Comparison of ENCODE assay signal across 11 cellular contexts in genomic region chr6:73310503-73310845, GRCh38. TPM values are rescaled to one million over a fixed set of nuclear protein-coding genes. Genes with fewer than 3 reads are reported as not detected.
A peak's percentile ranks its signal among the peaks of the same experiment; 100 is the strongest.
DNase-seq lines count a peak whose midpoint lies in the region; ATAC-seq and TF ChIP-seq lines count a peak whose summit lies in the region.
"Not testable (repeated sequence)": the region's sequence is repeated elsewhere in the genome, so short reads cannot be mapped to it uniquely, and the experiment has no call there.
"Had no signal": no experiment of that assay in that cellular context is flagged by ENCODE, and none has a peak within 500 bp of the region (broad histone marks: within the 10 kb centered on the region; RNA-seq: fewer than 3 reads in every experiment).

No MANE protein-coding gene starts in this region.

- H3K4me3 Mint-ChIP-seq in activated naive CD4-positive, alpha-beta T cell treated with anti-CD3 and anti-CD28 coated beads, Interleukin-2, amount 10 ng/mL, durations not matched to agents 7 days and 5 days, result peak overlapping the region; percentile 83
- H3K4me3 Mint-ChIP-seq in nephron, result peak overlapping the region; percentile 98 to 99 (median 98)
- peak overlapping the region; percentile 96 to 99 for H3K4me3 Mint-ChIP-seq in stimulated activated naive B cell treated with anti-CD40 and anti-IgM and Interleukin-4, amounts not matched to agents 10 μg/mL and 1 μg/mL and 100 μg/mL, for 72 hours

- H3K36me3 Mint-ChIP-seq in activated naive CD4-positive, alpha-beta T cell treated with anti-CD3 and anti-CD28 coated beads, Interleukin-2, amount 10 ng/mL, durations not matched to agents 7 days and 5 days; stimulated activated naive B cell treated with anti-CD40 and anti-IgM and Interleukin-4, amounts not matched to agents 10 μg/mL and 1 μg/mL and 100 μg/mL, for 72 hours: not testable (repeated sequence)
- H3K36me3 Mint-ChIP-seq in nephron (ENCODE audit: low read depth), result peaks cover 37% of the 10 kb centered on the region

- CTCF ChIA-PET in activated naive CD4-positive, alpha-beta T cell treated with anti-CD3 and anti-CD28 coated beads, Interleukin-2, amount 10 ng/mL, durations not matched to agents 7 days and 5 days (lab: Charles Lee), result not testable (repeated sequence)

- not testable (repeated sequence) for H3K27me3 ChIP-seq in HAP-1 (ENCODE audit: low read depth); Peyer's patch; effector memory CD4-positive, alpha-beta T cell (replicated peaks; ENCODE audit: control insufficient read depth, insufficient read depth, low read length, poor library complexity, severe bottlenecking); iPS DF 6.9 (ENCODE audit: control insufficient read depth, insufficient read depth, low read length)

- in situ Hi-C loops in HAP-1 (cut with MboI; ENCODE audit: low sequenced_read_pairs), result not testable (repeated sequence)

- H3K9me3 ChIP-seq in HAP-1; Peyer's patch; effector memory CD4-positive, alpha-beta T cell (ENCODE audit: control insufficient read depth, low read length); iPS DF 6.9 (ENCODE audit: control insufficient read depth, insufficient read depth, low read length): not testable (repeated sequence)

- not testable (repeated sequence) for ATAC-seq in stimulated activated naive B cell treated with anti-CD40 and anti-IgM and Interleukin-4, amounts not matched to agents 10 μg/mL and 1 μg/mL and 100 μg/mL, for 72 hours (replicated peaks)

- no CpG with 5 or more reads among the region's 4 CpGs for WGBS in iPS DF 6.9 (ENCODE audit: insufficient coverage, insufficient read length)

- not testable (repeated sequence) for H3K9me3 Mint-ChIP-seq in activated naive CD4-positive, alpha-beta T cell treated with anti-CD3 and anti-CD28 coated beads, Interleukin-2, amount 10 ng/mL, durations not matched to agents 7 days and 5 days; stimulated activated naive B cell treated with anti-CD40 and anti-IgM and Interleukin-4, amounts not matched to agents 10 μg/mL and 1 μg/mL and 100 μg/mL, for 72 hours
- H3K9me3 Mint-ChIP-seq in nephron, result peaks cover 36% of the 10 kb centered on the region

- H3K4me1 ChIP-seq in HAP-1; Peyer's patch; effector memory CD4-positive, alpha-beta T cell (ENCODE audit: control insufficient read depth, insufficient read depth, low read length, poor library complexity, severe bottlenecking); iPS DF 6.9 (ENCODE audit: control insufficient read depth, insufficient read depth, low read length): not testable (repeated sequence)

- TF ChIP-seq POLR2A in Peyer's patch (IDR thresholded peaks at IDR 0.05), result not testable (repeated sequence)

- H3K27ac ChIP-seq in Peyer's patch, result peak overlapping the region in 2 of 4 donors; percentile 13 to 70
- H3K27ac ChIP-seq in effector memory CD4-positive, alpha-beta T cell (ENCODE audit: insufficient read depth, low read length, poor library complexity, severe bottlenecking); iPS DF 6.9 (ENCODE audit: low read length): not testable (repeated sequence)

- not testable (repeated sequence) for H3K36me3 ChIP-seq in HAP-1 (replicated peaks); Peyer's patch; effector memory CD4-positive, alpha-beta T cell (ENCODE audit: control insufficient read depth, insufficient read depth, low read length); iPS DF 6.9 (ENCODE audit: control insufficient read depth, insufficient read depth, low read length)

- not testable (repeated sequence) for DNase-seq in AG10803 (ENCODE audit: low read depth); HAP-1 (ENCODE audit: low spot score in 2 of 2); Peyer's patch; activated naive CD4-positive, alpha-beta T cell treated with anti-CD3 and anti-CD28 coated beads, Interleukin-2, amount 10 ng/mL, durations not matched to agents 7 days and 5 days; effector memory CD4-positive, alpha-beta T cell; iPS DF 6.9 (ENCODE audit: low read depth, low spot score); stimulated activated naive B cell treated with anti-CD40 and anti-IgM and Interleukin-4, amounts not matched to agents 10 μg/mL and 1 μg/mL and 100 μg/mL, for 72 hours

- not testable (repeated sequence) for TF ChIP-seq CTCF in AG10803 (conservative IDR thresholded peaks at IDR 0.05; ENCODE audit: low read length); Peyer's patch (IDR thresholded peaks at IDR 0.05)
- peak in 2 of 3 experiments; percentile 3 to 30 for TF ChIP-seq CTCF in nephron (IDR thresholded peaks at IDR 0.05; ENCODE audit: unreplicated experiment in 3 of 3)

- H3K4me1 Mint-ChIP-seq in activated naive CD4-positive, alpha-beta T cell treated with anti-CD3 and anti-CD28 coated beads, Interleukin-2, amount 10 ng/mL, durations not matched to agents 7 days and 5 days, result peaks cover 45% of the 10 kb centered on the region
- H3K4me1 Mint-ChIP-seq in nephron, result peaks cover 28% of the 10 kb centered on the region
- H3K4me1 Mint-ChIP-seq in stimulated activated naive B cell treated with anti-CD40 and anti-IgM and Interleukin-4, amounts not matched to agents 10 μg/mL and 1 μg/mL and 100 μg/mL, for 72 hours, result peaks cover 15 to 24% of the 10 kb centered on the region in 2 donors

- not testable (repeated sequence) for H3K27ac Mint-ChIP-seq in activated naive CD4-positive, alpha-beta T cell treated with anti-CD3 and anti-CD28 coated beads, Interleukin-2, amount 10 ng/mL, durations not matched to agents 7 days and 5 days
- peak overlapping the region; percentile 95 to 98 (median 97) for H3K27ac Mint-ChIP-seq in nephron
- H3K27ac Mint-ChIP-seq in stimulated activated naive B cell treated with anti-CD40 and anti-IgM and Interleukin-4, amounts not matched to agents 10 μg/mL and 1 μg/mL and 100 μg/mL, for 72 hours, result peak overlapping the region; percentile 98

- H3K4me3 ChIP-seq in AG10803 (ENCODE audit: low read length) (peak overlapping the region; percentile 72), HAP-1 (peak overlapping the region; percentile 47), Peyer's patch (peak overlapping the region; percentile 59 to 67 (median 62)), iPS DF 6.9 (ENCODE audit: low read length) (peak overlapping the region; percentile 70; the same call in 1 of the 2 replicates)
- peak overlapping the region; percentile 85 for H3K4me3 ChIP-seq in effector memory CD4-positive, alpha-beta T cell (ENCODE audit: insufficient read depth, low read depth, low read length, poor library complexity, severe bottlenecking)

- H3K27me3 Mint-ChIP-seq in activated naive CD4-positive, alpha-beta T cell treated with anti-CD3 and anti-CD28 coated beads, Interleukin-2, amount 10 ng/mL, durations not matched to agents 7 days and 5 days, result peaks cover 76% of the 10 kb centered on the region
- H3K27me3 Mint-ChIP-seq in nephron (ENCODE audit: low read depth), result not testable (repeated sequence)
- peaks cover 13 to 37% of the 10 kb centered on the region in 2 donors for H3K27me3 Mint-ChIP-seq in stimulated activated naive B cell treated with anti-CD40 and anti-IgM and Interleukin-4, amounts not matched to agents 10 μg/mL and 1 μg/mL and 100 μg/mL, for 72 hours

RNA-seq across cellular contexts. Expression of gene DPPA5, which starts 43.6 kb away (rescaled TPM):
- not detected for total RNA-seq in Peyer's patch
- total RNA-seq: activated CD8-positive, alpha-beta memory T cell treated with anti-CD3 and anti-CD28 coated beads for 36 hours; lung microvascular endothelial cell; T-helper 1 cell treated with Interleukin-12 subunit alpha and Interleukin-12 subunit beta and Interleukin-4 antibody, amounts not matched to agents 30 ng/mL and 1 ng/mL, for 36 hours had no signal

RNA-seq across cellular contexts. Expression of gene KHDC1, which starts 47.5 kb away (rescaled TPM):
- total RNA-seq in Peyer's patch, result 1 to 10 TPM in 2 of 4 donors, under 1 TPM in 1, not detected in 1; 0.57 to 9.1 (median 1.3) TPM
- total RNA-seq: lung microvascular endothelial cell had no signal

RNA-seq across cellular contexts. Expression of gene KHDC3L, which starts 52.0 kb away (rescaled TPM):
- not detected for total RNA-seq in Peyer's patch
- total RNA-seq: activated CD8-positive, alpha-beta memory T cell treated with anti-CD3 and anti-CD28 coated beads for 36 hours; lung microvascular endothelial cell; T-helper 1 cell treated with Interleukin-12 subunit alpha and Interleukin-12 subunit beta and Interleukin-4 antibody, amounts not matched to agents 30 ng/mL and 1 ng/mL, for 36 hours had no signal

RNA-seq across cellular contexts. Expression of gene OOEP, which starts 59.2 kb away (rescaled TPM):
- total RNA-seq in Peyer's patch, result not detected
